ENCODE assay signal across 14 cellular contexts in the genomic region with DNA sequence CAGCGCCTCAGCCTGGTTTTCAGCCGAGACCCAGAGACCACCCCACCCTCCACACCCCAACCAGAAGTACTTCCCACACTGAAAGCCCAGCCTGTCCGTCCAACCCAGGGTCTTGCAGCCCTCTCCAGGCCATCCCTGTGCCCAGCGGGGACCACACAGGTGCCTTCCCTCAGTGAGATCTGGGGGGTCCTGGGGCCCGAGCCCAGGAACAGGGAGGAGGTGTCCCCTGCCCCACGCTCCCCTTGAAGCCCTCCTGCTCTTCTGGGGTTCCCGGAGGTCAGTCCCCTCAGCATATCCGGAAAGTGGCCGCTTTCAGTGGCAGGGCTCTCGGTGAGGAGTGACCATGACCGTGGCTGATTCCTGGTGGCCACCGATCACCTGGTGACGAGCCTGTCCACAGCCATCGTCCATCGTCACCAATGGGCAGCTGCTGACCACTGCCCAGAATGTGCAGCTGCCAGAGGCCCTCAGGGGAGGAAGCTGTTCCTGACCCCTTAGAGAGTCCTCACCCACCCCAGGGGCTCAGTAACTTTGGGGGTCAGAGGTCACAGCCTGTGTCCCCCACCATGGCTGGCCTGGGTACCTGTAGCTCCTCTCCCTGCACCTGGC. TPM values are rescaled to one million over a fixed set of nuclear protein-coding genes. Genes with fewer than 3 reads are reported as not detected.
DNase-seq lines count a peak whose midpoint lies in the region; ATAC-seq and TF ChIP-seq lines count a peak whose summit lies in the region.
"Had no signal": no experiment of that assay in that cellular context is flagged by ENCODE, and none has a peak within 500 bp of the region (broad histone marks: within the 10 kb centered on the region; RNA-seq: fewer than 3 reads in every experiment).

No MANE protein-coding gene starts in this region.

- H2AK9ac ChIP-seq in IMR-90 (replicated peaks; ENCODE audit: low read depth, low read length, poor library complexity) = peak overlapping the region; percentile 70

- no peak overlapping the region for H4K5ac ChIP-seq in IMR-90 (ENCODE audit: low read depth, low read length)

- H3K4me3 ChIP-seq in IMR-90 (ENCODE audit: insufficient read depth, low read depth, low read length) (no peak overlapping the region), psoas muscle (no peak overlapping the region)
- H3K4me3 ChIP-seq: PC-9, SJSA1 had no signal

- POLR2A ChIA-PET in IMR-90 (lab: Charles Lee; ENCODE audit: unreplicated experiment) = no interaction called here

- no peak overlapping the region for H4K91ac ChIP-seq in IMR-90 (ENCODE audit: insufficient read depth, low read depth, low read length)

- no peak overlapping the region for H3K4me2 ChIP-seq in IMR-90 (ENCODE audit: low read depth, low read length)
- H3K4me2 ChIP-seq: KMS-11, PC-9 had no signal

- H3K4ac ChIP-seq in IMR-90 (ENCODE audit: low read depth, low read length) = no peak overlapping the region

- no peak overlapping the region for H2BK20ac ChIP-seq in IMR-90 (ENCODE audit: low read depth, low read length)

- H3K56ac ChIP-seq in IMR-90 (ENCODE audit: extremely low read depth, insufficient read depth, low read length) = no peak overlapping the region

- dilution Hi-C loops in IMR-90 (cut with HindIII; ENCODE audit: low sequenced_read_pairs, unreplicated experiment) = no loop called here

- H3K27me3 ChIP-seq in IMR-90 (ENCODE audit: control insufficient read depth, insufficient read depth, low read length) (no peaks in the 10 kb centered on the region), psoas muscle (ENCODE audit: insufficient read depth in 3 of 3, low read length in 2 of 3) (no peaks in the 10 kb centered on the region)
- H3K27me3 ChIP-seq: SJSA1 had no signal

- DNase-seq in GM20000 (ENCODE audit: low spot score) (peak; percentile 24), IMR-90 (no peak), glutamatergic neuron (no peak), psoas muscle (no peak), DMS153 (lab: John Stamatoyannopoulos, UW) (no peak)
- DNase-seq: ACHN, NCI-H1092, NCI-H2081 treated with DMSO at 0.1 percent for 48 hours, NCI-H510A treated with DMSO at 0.1 percent for 48 hours, PC-9 had no signal

- H3K27ac ChIP-seq in IMR-90 (ENCODE audit: insufficient read depth, low read length) (no peak overlapping the region), psoas muscle (peak overlapping the region; percentile 61)
- H3K27ac ChIP-seq: KMS-11, PC-9, SJSA1 had no signal

- peaks cover 10% of the 10 kb centered on the region for H3K9me3 Mint-ChIP-seq in glutamatergic neuron (ENCODE audit: unreplicated experiment)

- no peak overlapping the region for H2AFZ ChIP-seq in IMR-90 (replicated peaks; ENCODE audit: low read length, poor library complexity)
- H2AFZ ChIP-seq: PC-9 had no signal

- no TSS peak for BruUV-seq in IMR-90 (replicated peaks; lab: Mats Ljungman, UMichigan)

- H3K9me1 ChIP-seq in IMR-90 (ENCODE audit: insufficient read depth, low read length) = peaks cover 17% of the 10 kb centered on the region

- no peak overlapping the region for H3K4me3 Mint-ChIP-seq in glutamatergic neuron (ENCODE audit: unreplicated experiment)

- peaks cover 5% of the 10 kb centered on the region for H3K4me1 Mint-ChIP-seq in glutamatergic neuron (ENCODE audit: low read depth, unreplicated experiment)

- peaks cover 14% of the 10 kb centered on the region for H3K4me1 ChIP-seq in IMR-90 (ENCODE audit: control insufficient read depth, insufficient read depth, low read length)
- peaks cover 18% of the 10 kb centered on the region for H3K4me1 ChIP-seq in psoas muscle
- H3K4me1 ChIP-seq: SJSA1 had no signal

- no peak for TF ChIP-seq RAD21 in IMR-90 (IDR thresholded peaks at IDR 0.05; ENCODE audit: low read length)

- H3K9ac ChIP-seq in IMR-90 (ENCODE audit: low read depth, low read length) = no peak overlapping the region
- H3K9ac ChIP-seq: KMS-11 had no signal

- no peak overlapping the region for H2AK5ac ChIP-seq in IMR-90 (ENCODE audit: low read depth, low read length)

- intact Hi-C loops in IMR-90 (cut with micrococcal nuclease) (no loop called here), psoas muscle (cut with DNase I) (no loop called here)

- TF ChIP-seq POLR2A in IMR-90 (IDR thresholded peaks at IDR 0.05; ENCODE audit: low read depth, low read length) = no peak

- peaks cover 12% of the 10 kb centered on the region for H3K27me3 Mint-ChIP-seq in glutamatergic neuron (ENCODE audit: unreplicated experiment)

- ATAC-seq in IMR-90 (ENCODE audit: low read depth) = no peak
- ATAC-seq in psoas muscle = no peak
- no peak for ATAC-seq in GM18868 (IDR thresholded peaks at IDR 0.05; ENCODE audit: unreplicated experiment)
- no peak for ATAC-seq in HG02678 (IDR thresholded peaks at IDR 0.05; ENCODE audit: unreplicated experiment)

- H4K20me1 ChIP-seq in IMR-90 (ENCODE audit: insufficient read depth, low read length) = peaks cover 25% of the 10 kb centered on the region

- no peak overlapping the region for H3K23ac ChIP-seq in IMR-90 (ENCODE audit: low read depth, low read length)

- in situ Hi-C loops in IMR-90 (cut with MboI; ENCODE audit: low sequenced_read_pairs) = no loop called here

- no peaks in the 10 kb centered on the region; the same call in 1 of the 2 replicates for H3K9me3 ChIP-seq in IMR-90 (ENCODE audit: control insufficient read depth, insufficient read depth, low read length)
- peaks cover under 1% of the 10 kb centered on the region for H3K9me3 ChIP-seq in psoas muscle
- H3K9me3 ChIP-seq: SJSA1 had no signal

- TF ChIP-seq CTCF in GM20000 (IDR thresholded peaks at IDR 0.05; ENCODE audit: extremely low read depth, missing control alignments) (no peak), IMR-90 (conservative IDR thresholded peaks at IDR 0.05; ENCODE audit: low read depth, low read length) (no peak), glutamatergic neuron (IDR thresholded peaks at IDR 0.05; ENCODE audit: partially characterized antibody, unreplicated experiment) (no peak), psoas muscle (IDR thresholded peaks at IDR 0.05) (no peak)

- H3K27ac Mint-ChIP-seq in glutamatergic neuron (ENCODE audit: unreplicated experiment) = peak overlapping the region; percentile 38

- no peak overlapping the region for H3K18ac ChIP-seq in IMR-90 (ENCODE audit: low read depth, low read length)

- peaks cover 10 to 44% of the 10 kb centered on the region in 2 experiments for H3K79me1 ChIP-seq in IMR-90 (ENCODE audit: low read depth in 1 of 2, low read length in 2 of 2)

- H3K14ac ChIP-seq in IMR-90 (replicated peaks; ENCODE audit: low read depth, low read length) = no peak overlapping the region

- H3K36me3 ChIP-seq in IMR-90 (ENCODE audit: control insufficient read depth, insufficient read depth, low read length) (peaks cover 33% of the 10 kb centered on the region), psoas muscle (ENCODE audit: insufficient read depth in 1 of 2, low read depth in 1 of 2) (peaks cover 0 to 11% of the 10 kb centered on the region in 2 donors)

- 88% methylated on average over 8 of the region's 15 CpGs; no CpG with 5 or more reads in 1 of the 2 experiments for WGBS in IMR-90 (ENCODE audit: extremely low coverage in 2 of 2, insufficient read length in 1 of 2), 2 experiments
- WGBS in psoas muscle, 3 donors = 81 to 92% (median 86%) methylated on average over 15 of the region's 15 CpGs

- no peak overlapping the region for H2BK5ac ChIP-seq in IMR-90 (ENCODE audit: low read depth, low read length, poor library complexity, severe bottlenecking)

- H2BK15ac ChIP-seq in IMR-90 (ENCODE audit: low read depth, low read length) = no peak overlapping the region

- CTCF ChIA-PET in IMR-90 (lab: Yijun Ruan, JAX) = no interaction called here

- no peak overlapping the region for H2BK120ac ChIP-seq in IMR-90 (ENCODE audit: low read depth, low read length)

- no peak overlapping the region for H4K8ac ChIP-seq in IMR-90 (ENCODE audit: low read depth in 2 of 2, low read length in 2 of 2)

- peaks cover 2% of the 10 kb centered on the region for H3K36me3 Mint-ChIP-seq in glutamatergic neuron (ENCODE audit: unreplicated experiment)

TF ChIP-seq in IMR-90, 13 proteins besides CTCF, POLR2A, EP300 and RAD21 (continues in another document):
- no peak for TF ChIP-seq SMC3 (IDR thresholded peaks at IDR 0.05; ENCODE audit: low read depth, low read length)
- no peak for TF ChIP-seq MXI1 (IDR thresholded peaks at IDR 0.05; ENCODE audit: borderline replicate concordance, low read depth, low read length)
- no peak for TF ChIP-seq RFX5 (IDR thresholded peaks at IDR 0.05; ENCODE audit: low read depth, low read length)
- no peak for TF ChIP-seq CEBPB (IDR thresholded peaks at IDR 0.05; ENCODE audit: low read depth, low read length)
- no peak for TF ChIP-seq MAZ (IDR thresholded peaks at IDR 0.05; ENCODE audit: borderline replicate concordance, low read depth, low read length)
- TF ChIP-seq CHD1 (IDR thresholded peaks at IDR 0.05; ENCODE audit: low read depth, low read length) = no peak
- TF ChIP-seq RCOR1 (IDR thresholded peaks at IDR 0.05; ENCODE audit: insufficient replicate concordance, low read length) = no peak
- no peak for TF ChIP-seq MAFK (IDR thresholded peaks at IDR 0.05; ENCODE audit: low read depth, low read length)
- no peak for TF ChIP-seq NFE2L2 (IDR thresholded peaks at IDR 0.05; ENCODE audit: low read depth, low read length)

RNA-seq across cellular contexts. Expression of a gene that starts 3.4 kb away (rescaled TPM):
- 1.1 and 1.6 TPM in 2 replicates for total RNA-seq in IMR-90 (2012; rRNA removed)
- 7.6 and 10.2 TPM in 2 replicates for polyA plus RNA-seq in IMR-90 (2012; rRNA removed)
- polyA plus RNA-seq in IMR-90 (2012; cell fraction: cytosol; rRNA removed) = 13.4 and 14.3 TPM in 2 replicates
- polyA plus RNA-seq in IMR-90 (2012; cell fraction: nucleus; rRNA removed; ENCODE audit: low replicate concordance) = 13.3 and 31.6 TPM in 2 replicates
- total RNA-seq in glutamatergic neuron (ENCODE audit: unreplicated experiment) = 24.4 TPM
- 1 to 10 TPM in 3 of 4 donors, under 1 TPM in 1; 0.88 to 1.4 (median 1.2) TPM for total RNA-seq in psoas muscle
- 1 to 10 TPM in 1 of 3 donors, under 1 TPM in 2; 0.55 to 1.8 (median 0.98) TPM for polyA plus RNA-seq in psoas muscle

RNA-seq across cellular contexts. Expression of a gene that starts 25.1 kb away (rescaled TPM):
- total RNA-seq in IMR-90 (2012; rRNA removed) (26.1 and 27.2 TPM in 2 replicates), glutamatergic neuron (ENCODE audit: unreplicated experiment) (32.1 TPM), psoas muscle (10 to 100 TPM; 20.6 to 33.5 (median 24.1) TPM)
- polyA plus RNA-seq in IMR-90 (2012; rRNA removed) (33.9 and 34.0 TPM in 2 replicates), psoas muscle (10 to 100 TPM; 35.6 to 48.6 (median 41.4) TPM)
- polyA plus RNA-seq in IMR-90 (2012; cell fraction: cytosol; rRNA removed) = 27.7 and 39.5 TPM in 2 replicates
- polyA plus RNA-seq in IMR-90 (2012; cell fraction: nucleus; rRNA removed; ENCODE audit: low replicate concordance) = 60.3 and 125 TPM in 2 replicates

RNA-seq across cellular contexts. Expression of a gene that starts 37.6 kb away (rescaled TPM):
- total RNA-seq in IMR-90 (2012; rRNA removed) (33.7 and 43.3 TPM in 2 replicates), glutamatergic neuron (ENCODE audit: unreplicated experiment) (123 TPM), psoas muscle (100 to 1,000 TPM; 130 to 185 (median 167) TPM)
- polyA plus RNA-seq in IMR-90 (2012; rRNA removed) (88.4 and 94.0 TPM in 2 replicates), psoas muscle (100 to 1,000 TPM; 137 to 207 (median 192) TPM)
- polyA plus RNA-seq in IMR-90 (2012; cell fraction: cytosol; rRNA removed) = 64.1 and 72.5 TPM in 2 replicates
- polyA plus RNA-seq in IMR-90 (2012; cell fraction: nucleus; rRNA removed; ENCODE audit: low replicate concordance) = 50.5 and 89.0 TPM in 2 replicates
